In the genomic region with DNA sequence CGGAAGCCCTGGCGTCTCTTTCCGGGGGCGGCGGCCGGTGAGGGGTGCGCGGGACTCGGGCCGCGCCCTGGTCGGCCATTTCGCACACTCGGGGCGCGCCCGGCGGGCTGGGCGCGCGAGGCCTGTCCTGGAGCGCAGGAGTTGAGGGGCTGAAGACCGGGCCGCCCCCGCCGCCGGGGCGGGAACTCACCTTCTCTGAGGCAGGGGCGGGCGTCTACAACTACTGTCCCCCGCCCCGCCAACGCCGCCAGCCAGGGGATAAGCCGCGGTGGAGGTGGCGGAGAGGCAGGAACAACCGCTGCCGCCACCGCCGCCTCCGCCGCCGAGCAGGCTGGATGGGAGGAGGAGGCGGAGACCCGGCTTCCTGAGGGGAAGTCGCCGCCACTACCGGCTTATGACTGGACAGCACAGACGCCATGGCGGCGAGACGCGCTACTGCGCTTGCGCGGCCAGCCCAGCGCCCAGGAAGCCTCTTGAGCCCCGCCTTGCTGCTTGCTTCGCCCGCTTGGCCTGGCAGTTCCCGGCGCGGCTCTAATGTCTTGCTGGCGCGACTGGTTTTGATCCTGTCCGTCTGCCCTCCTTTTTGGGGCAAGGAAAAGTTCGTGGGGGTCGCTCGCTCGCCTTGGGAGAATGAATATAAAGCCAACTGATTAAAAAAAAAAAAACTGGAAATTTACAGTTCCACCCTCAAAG, we compare ENCODE assay signal across 8 cellular contexts.
A peak's percentile ranks its signal among the peaks of the same experiment; 100 is the strongest.
DNase-seq lines count a peak whose midpoint lies in the region; ATAC-seq and TF ChIP-seq lines count a peak whose summit lies in the region.

TSS of gene KRCC1 (minus strand) at position 348 of the 693 bp plus-strand sequence. CDS start 27,220 bp downstream, outside the sequence.

- no peaks in the 10 kb centered on the region for H3K9me3 Mint-ChIP-seq in central memory CD8-positive, alpha-beta T cell

- DNase-seq in AML-193 (lab: John Stamatoyannopoulos, UW) (peak; percentile 89 to 92), NCI-H446 treated with DMSO at 0.1 percent for 48 hours (lab: John Stamatoyannopoulos, UW) (peak; percentile 80), islet precursor cell (peak; percentile 98)
- DNase-seq in central memory CD8-positive, alpha-beta T cell (ENCODE audit: low spot score in 2 of 2) = peak; percentile 85 to 91
- peak; percentile 90 for DNase-seq in stimulated activated CD4-positive, alpha-beta T cell treated with anti-CD3 and anti-CD28 coated beads, Interleukin-12 subunit alpha, Interleukin-12 subunit beta, amount 100 ng/mL, for 4 hours

- peaks cover 31% of the 10 kb centered on the region for H3K4me1 Mint-ChIP-seq in central memory CD8-positive, alpha-beta T cell

- peak; percentile 89 for ATAC-seq in HG03378 (IDR thresholded peaks at IDR 0.05; ENCODE audit: unreplicated experiment)
- peak; percentile 94 to 95 for ATAC-seq in activated CD4-positive, CD25-positive, alpha-beta regulatory T cell treated with anti-CD3 and anti-CD28 coated beads, Interleukin-2, amount 50 U/mL, for 24 hours
- peak; percentile 91 for ATAC-seq in central memory CD8-positive, alpha-beta T cell (replicated peaks; ENCODE audit: extremely low read depth, poor library complexity, severe bottlenecking)

- H3K27ac Mint-ChIP-seq in central memory CD8-positive, alpha-beta T cell (ENCODE audit: low read depth) = peak within 1 kb of the TSS; percentile 96

- H3K36me3 Mint-ChIP-seq in central memory CD8-positive, alpha-beta T cell (ENCODE audit: insufficient read depth) = peaks cover 26% of the 10 kb centered on the region

- no peaks in the 10 kb centered on the region for H3K27me3 Mint-ChIP-seq in central memory CD8-positive, alpha-beta T cell

- H3K4me3 Mint-ChIP-seq in central memory CD8-positive, alpha-beta T cell = peak within 1 kb of the TSS; percentile 91

- TF ChIP-seq POLR2A in GM19099 (IDR thresholded peaks at IDR 0.05; ENCODE audit: extremely low read depth, insufficient read length, low read depth) = peak; percentile 95

Comparison
In these comparisons a context has a peak if more than half of its experiments do, and no peak if none do; other contexts are left out.
1. Peak in every context shown above with its lines: DNase-seq and ATAC-seq.